6 cellular contexts compared by ENCODE assay signal in the genomic region with DNA sequence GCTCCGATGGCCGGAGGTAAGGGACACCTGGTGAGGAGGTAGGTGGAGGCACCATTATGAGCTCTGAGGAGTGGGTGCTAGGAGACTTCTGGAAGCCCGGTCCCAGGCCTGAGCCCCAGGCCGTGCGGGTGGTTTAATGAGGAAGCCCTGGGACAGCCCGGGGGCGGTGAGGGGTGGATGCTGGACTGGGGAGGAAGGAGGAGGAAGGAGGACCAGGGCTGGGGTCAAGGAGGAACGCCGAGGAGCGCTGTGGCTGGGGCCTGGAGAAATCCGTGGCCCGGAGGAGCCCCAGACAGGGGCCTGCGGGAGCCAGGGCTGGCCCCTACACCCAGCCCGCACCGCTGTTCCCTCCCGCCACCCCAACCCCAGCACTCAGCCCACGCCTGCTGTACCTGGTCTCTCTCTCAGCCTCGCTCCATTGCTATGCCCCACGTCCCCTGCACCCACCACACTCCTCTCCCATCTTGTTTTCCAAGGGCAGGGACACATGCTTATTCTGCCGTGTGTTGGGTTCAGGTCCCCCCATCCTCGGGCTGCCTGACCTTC. TPM values are rescaled to one million over a fixed set of nuclear protein-coding genes. Genes with fewer than 3 reads are reported as not detected.
"Had no signal": no experiment of that assay in that cellular context is flagged by ENCODE, and none has a peak within 500 bp of the region (broad histone marks: within the 10 kb centered on the region; RNA-seq: fewer than 3 reads in every experiment).

No MANE protein-coding gene starts in this region.

RNA-seq across cellular contexts. Expression of gene CLEC18C, which starts 0.9 kb away (rescaled TPM):
- total RNA-seq: chondrocyte, endothelial cell of umbilical vein, glomerular endothelial cell, mesenteric fat pad, suprapubic skin had no signal
- polyA plus RNA-seq: endothelial cell of umbilical vein, mammary epithelial cell had no signal
